12 cellular contexts compared by ENCODE assay signal in genomic region chr1:15089244-15089992, GRCh38.
DNase-seq lines count a peak whose midpoint lies in the region; ATAC-seq and TF ChIP-seq lines count a peak whose summit lies in the region.
"Had no signal": no experiment of that assay in that cellular context is flagged by ENCODE, and none has a peak within 500 bp of the region (broad histone marks: within the 10 kb centered on the region; RNA-seq: fewer than 3 reads in every experiment).

No MANE protein-coding gene starts in this region.

- intact Hi-C loops in spleen (cut with DNase I; ENCODE audit: low total_unique reads), result no loop called here

- peaks cover 0 to 5% (median 0%) of the 10 kb centered on the region in 7 donors for H3K27me3 ChIP-seq in spleen (replicated peaks in 1 of 7)

- no peak for TF ChIP-seq CTCF in LNCaP clone FGC (IDR thresholded peaks at IDR 0.05; ENCODE audit: control insufficient read depth, extremely low read depth, insufficient read depth)
- TF ChIP-seq CTCF in spleen (IDR thresholded peaks at IDR 0.05 in 8 of 11, conservative IDR thresholded peaks at IDR 0.05 in 3 of 11), result no peak

- peaks cover 13 to 34% (median 23%) of the 10 kb centered on the region in 6 donors for H3K4me1 ChIP-seq in spleen

- H3K36me3 ChIP-seq in spleen, result peaks cover 0 to 5% (median 0%) of the 10 kb centered on the region in 6 donors

- peak overlapping the region in 5 of 8 donors; percentile 38 to 64 (median 57) for H3K27ac ChIP-seq in spleen

- no peak for TF ChIP-seq POLR2A in spleen (IDR thresholded peaks at IDR 0.05)

- DNase-seq in LNCaP clone FGC (ENCODE audit: low read depth) (peak; percentile 45), SW480 (ENCODE audit: low spot score) (peak; percentile 90), kidney tubule cell (ENCODE audit: low spot score) (peak; percentile 52), spleen (peak; percentile 70), glomerular visceral epithelial cell (ENCODE audit: extremely low spot score) (no peak)
- no peak for DNase-seq in activated naive CD4-positive, alpha-beta T cell (lab: John Stamatoyannopoulos, UW)
- DNase-seq: activated CD8-positive, alpha-beta T cell treated with anti-CD3 and anti-CD28 coated beads for 36 hours; amniotic stem cell; stimulated activated CD4-positive, alpha-beta T cell treated with anti-CD3 and anti-CD28 coated beads, Interleukin-12 subunit alpha, Interleukin-12 subunit beta, amount 100 ng/mL, for 4 hours; stimulated activated naive CD8-positive, alpha-beta T cell treated with anti-CD3 and anti-CD28 coated beads, Interleukin-15, amount 100 ng/mL, for 72 hours had no signal

- no peaks in the 10 kb centered on the region for H3K9me3 ChIP-seq in spleen

- no peak overlapping the region for H3K4me3 ChIP-seq in LNCaP clone FGC (ENCODE audit: low read depth, low read length)
- peak overlapping the region in 1 of 8 donors; percentile 41 for H3K4me3 ChIP-seq in spleen

- WGBS in spleen, 5 donors, result 22 to 40% (median 35%) methylated on average over 4 of the region's 4 CpGs

- ATAC-seq in HG02840 (IDR thresholded peaks at IDR 0.05; ENCODE audit: low FRiP score, unreplicated experiment) (no peak), GM19328 (IDR thresholded peaks at IDR 0.05; ENCODE audit: unreplicated experiment) (no peak)

Comparison
In these comparisons a context has a peak if more than half of its experiments do, and no peak if none do; other contexts are left out.
1. DNase-seq: peak in LNCaP clone FGC (single experiment), SW480 (single experiment), kidney tubule cell (single experiment) and spleen (single experiment); none in glomerular visceral epithelial cell (single experiment) and activated naive CD4-positive, alpha-beta T cell (0 of 4).